8 cellular contexts compared by ENCODE assay signal in the genomic region with DNA sequence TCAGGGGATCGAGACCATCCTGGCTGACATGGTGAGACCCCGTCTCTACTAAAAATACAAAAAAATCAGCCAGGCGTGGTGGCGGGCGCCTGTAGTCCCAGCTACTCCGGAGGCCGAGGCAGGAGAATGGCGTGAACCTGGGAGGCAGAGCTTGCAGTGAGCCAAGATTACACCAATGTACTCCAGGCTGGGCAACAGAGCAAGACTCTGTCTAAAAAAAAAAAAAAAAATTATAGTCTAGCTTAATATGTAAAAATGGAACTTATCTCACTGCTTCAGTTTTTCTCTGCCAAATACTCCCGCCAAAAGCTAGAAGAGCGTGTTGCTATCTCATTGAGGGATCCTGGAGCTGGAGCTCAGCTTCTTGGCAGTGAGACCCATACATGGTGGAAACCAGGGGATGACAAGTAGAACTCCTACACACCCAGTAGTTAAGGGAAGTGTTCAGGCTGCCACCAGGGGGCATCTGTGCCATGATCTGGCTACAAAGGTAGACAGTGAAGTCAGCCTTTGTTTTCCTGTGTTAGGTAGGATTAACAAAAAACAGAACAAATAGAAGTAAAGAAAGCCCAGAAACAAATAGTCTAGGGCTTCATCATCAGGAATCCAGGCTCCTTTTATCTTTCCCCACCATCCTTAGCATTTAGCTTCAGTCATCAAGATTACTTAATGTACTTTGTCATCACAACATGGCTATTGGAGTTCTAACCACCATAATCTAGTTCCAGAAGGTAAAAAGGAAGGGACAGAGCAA. TPM values are rescaled to one million over a fixed set of nuclear protein-coding genes. Genes with fewer than 3 reads are reported as not detected.
DNase-seq lines count a peak whose midpoint lies in the region; ATAC-seq and TF ChIP-seq lines count a peak whose summit lies in the region.

No MANE protein-coding gene starts in this region.

- H3K27ac Mint-ChIP-seq in osteocyte (ENCODE audit: unreplicated experiment), result peak overlapping the region; percentile 87
- peak overlapping the region; percentile 43 for H3K27ac Mint-ChIP-seq in type B pancreatic cell

- H3K27me3 Mint-ChIP-seq in osteocyte (ENCODE audit: unreplicated experiment) (no peaks in the 10 kb centered on the region), type B pancreatic cell (no peaks in the 10 kb centered on the region)

- TF ChIP-seq EP300 in gastroesophageal sphincter (IDR thresholded peaks at IDR 0.05), result no peak

- H3K36me3 Mint-ChIP-seq in osteocyte (ENCODE audit: unreplicated experiment) (peaks cover 12% of the 10 kb centered on the region), type B pancreatic cell (peaks cover 7% of the 10 kb centered on the region)

- peaks cover 0 to 2% of the 10 kb centered on the region in 2 donors for H3K36me3 ChIP-seq in gastroesophageal sphincter

- H3K4me3 Mint-ChIP-seq in osteocyte (ENCODE audit: unreplicated experiment), result no peak overlapping the region
- no peak overlapping the region for H3K4me3 Mint-ChIP-seq in type B pancreatic cell

- DNase-seq in AML-193 (lab: John Stamatoyannopoulos, UW) (peak; percentile 84 to 90), SHP77 (lab: John Stamatoyannopoulos, UW) (peak; percentile 22 to 69), osteocyte (ENCODE audit: extremely low spot score, unreplicated experiment) (no peak), type B pancreatic cell (ENCODE audit: extremely low spot score, unreplicated experiment) (peak; percentile 76)
- DNase-seq in activated effector memory CD4-positive, alpha-beta T cell treated with Interleukin-2 at 50 U/mL for 16 hours, result peak; percentile 75

- no peaks in the 10 kb centered on the region for H3K9me3 ChIP-seq in gastroesophageal sphincter

- 73 to 84% methylated on average over 9 to 10 of the region's 10 CpGs for WGBS in gastroesophageal sphincter (ENCODE audit: low coverage in 1 of 2), 2 donors

- H3K4me1 Mint-ChIP-seq in osteocyte (ENCODE audit: unreplicated experiment) (peaks cover 48% of the 10 kb centered on the region), type B pancreatic cell (ENCODE audit: unreplicated experiment) (peaks cover 9% of the 10 kb centered on the region)

- H3K27me3 ChIP-seq in gastroesophageal sphincter, result no peaks in the 10 kb centered on the region

- no peak overlapping the region for H3K4me3 ChIP-seq in gastroesophageal sphincter

- no peaks in the 10 kb centered on the region for H3K4me1 ChIP-seq in gastroesophageal sphincter

- H3K9me3 Mint-ChIP-seq in osteocyte (ENCODE audit: unreplicated experiment) (no peaks in the 10 kb centered on the region), type B pancreatic cell (no peaks in the 10 kb centered on the region)

- ATAC-seq in GM19023 (IDR thresholded peaks at IDR 0.05; ENCODE audit: unreplicated experiment) (peak; percentile 88), gastroesophageal sphincter (peak; percentile 89)

- TF ChIP-seq POLR2A in gastroesophageal sphincter (IDR thresholded peaks at IDR 0.05), result no peak

- H3K27ac ChIP-seq in gastroesophageal sphincter, result peak overlapping the region in 1 of 4 donors; percentile 6

- TF ChIP-seq CTCF in LNCAP (IDR thresholded peaks at IDR 0.05), result peak; percentile 81
- TF ChIP-seq CTCF in gastroesophageal sphincter (IDR thresholded peaks at IDR 0.05), result peak; percentile 74 to 85 (median 82)
- TF ChIP-seq CTCF in osteocyte (IDR thresholded peaks at IDR 0.05), result peak; percentile 61
- TF ChIP-seq CTCF in type B pancreatic cell (conservative IDR thresholded peaks at IDR 0.05), result peak; percentile 85

RNA-seq across cellular contexts. Expression of a gene that starts 33.6 kb away (rescaled TPM):
- total RNA-seq in gastroesophageal sphincter, result 10 to 100 TPM; 52.8 to 76.8 (median 59.8) TPM
- 29.1 and 30.6 TPM in 2 replicates for total RNA-seq in osteocyte
- total RNA-seq in type B pancreatic cell (ENCODE audit: low replicate concordance), result 4.6 and 17.8 TPM in 2 replicates
